Comparison of ENCODE assay signal across 25 cellular contexts in genomic region chr2:181152221-181152620, GRCh38.
DNase-seq lines count a peak whose midpoint lies in the region; ATAC-seq and TF ChIP-seq lines count a peak whose summit lies in the region.
"Had no signal": no experiment of that assay in that cellular context is flagged by ENCODE, and none has a peak within 500 bp of the region (broad histone marks: within the 10 kb centered on the region; RNA-seq: fewer than 3 reads in every experiment).

No MANE protein-coding gene starts in this region.

- no peak for TF ChIP-seq CTCF in osteoblast (IDR thresholded peaks at IDR 0.05; ENCODE audit: extremely low read depth, low read depth, low read length)
- TF ChIP-seq CTCF in GM10248 (IDR thresholded peaks at IDR 0.05; ENCODE audit: control extremely low read depth, extremely low read depth, low read depth, missing control alignments), result no peak

- CTCF ChIA-PET in activated CD8-positive, alpha-beta memory T cell treated with anti-CD3 and anti-CD28 coated beads, Interleukin-2, amount 10 ng/mL, durations not matched to agents 7 days and 5 days (lab: Charles Lee), result interaction anchor here (1.0 to 1.6 kb wide), 2 partner anchors 9 to 14 kb away, joined by 3 read pairs; no protein-coding TSS in a partner anchor
- CTCF ChIA-PET in GM10248 (lab: Yijun Ruan, JAX), result interaction anchor here (0.9 to 1.6 kb wide), 7 partner anchors 8 to 191 kb away, joined by 3 to 5 read pairs (median 4); no protein-coding TSS in a partner anchor

- 0 out of 2 replicates have a peak, but pooled peaks cover 11% of the 10 kb centered on the region for H3K9me3 ChIP-seq in SJCRH30 (replicated peaks)
- H3K9me3 ChIP-seq in osteoblast (ENCODE audit: low read depth, low read length), result no peaks in the 10 kb centered on the region
- H3K9me3 ChIP-seq: breast epithelium, neutrophil, testis had no signal

- H3K27ac ChIP-seq in SJCRH30 (peak overlapping the region; percentile 15; the same call in 1 of the 2 replicates), osteoblast (ENCODE audit: low read depth, low read length) (no peak overlapping the region)
- H3K27ac ChIP-seq: A549, breast epithelium, neutrophil, RWPE1, testis had no signal

- peak overlapping the region; percentile 8 for H3K4me2 ChIP-seq in osteoblast (ENCODE audit: insufficient read depth, low read length)
- H3K4me2 ChIP-seq: A549 had no signal

- no peaks in the 10 kb centered on the region for H3K36me3 ChIP-seq in SJCRH30
- no peaks in the 10 kb centered on the region for H3K36me3 ChIP-seq in osteoblast (ENCODE audit: insufficient read depth, low read length)
- H3K36me3 ChIP-seq: breast epithelium, neutrophil had no signal

- H3K4me1 Mint-ChIP-seq in activated CD8-positive, alpha-beta memory T cell treated with anti-CD3 and anti-CD28 coated beads, Interleukin-2, amount 10 ng/mL, durations not matched to agents 7 days and 5 days, result peaks cover 44% of the 10 kb centered on the region

- peak overlapping the region; percentile 78 for H3K27ac Mint-ChIP-seq in activated CD8-positive, alpha-beta memory T cell treated with anti-CD3 and anti-CD28 coated beads, Interleukin-2, amount 10 ng/mL, durations not matched to agents 7 days and 5 days
- H3K27ac Mint-ChIP-seq: activated CD4-positive, alpha-beta T cell treated with anti-CD3 and anti-CD28 coated beads, Interleukin-2, amount 10 ng/mL, durations not matched to agents 7 days and 5 days; CD14-positive monocyte; dendritic cell treated with granulocyte-macrophage colony-stimulating factor and Interleukin-4, amounts not matched to agents 40 ng/mL and 50 ng/mL, for 4 days; HFFc6 had no signal

- H3K9me3 Mint-ChIP-seq in activated CD8-positive, alpha-beta memory T cell treated with anti-CD3 and anti-CD28 coated beads, Interleukin-2, amount 10 ng/mL, durations not matched to agents 7 days and 5 days (ENCODE audit: low read depth), result peaks cover 16% of the 10 kb centered on the region
- H3K9me3 Mint-ChIP-seq: HFFc6 had no signal

- H3K4me3 ChIP-seq in SJCRH30, result no peak overlapping the region
- no peak overlapping the region for H3K4me3 ChIP-seq in osteoblast (ENCODE audit: insufficient read depth, low read length)
- H3K4me3 ChIP-seq: A549, breast epithelium, testis had no signal

- POLR2A ChIA-PET in GM10248 (lab: Yijun Ruan, JAX), result no interaction called here

- H3K27me3 ChIP-seq in SJCRH30, result no peaks in the 10 kb centered on the region
- no peaks in the 10 kb centered on the region for H3K27me3 ChIP-seq in osteoblast (ENCODE audit: insufficient read depth, low read length)
- H3K27me3 ChIP-seq: breast epithelium, neutrophil, testis had no signal

- H3K36me3 Mint-ChIP-seq in activated CD8-positive, alpha-beta memory T cell treated with anti-CD3 and anti-CD28 coated beads, Interleukin-2, amount 10 ng/mL, durations not matched to agents 7 days and 5 days, result peaks cover 58% of the 10 kb centered on the region
- H3K36me3 Mint-ChIP-seq: CD14-positive monocyte had no signal

- no peak overlapping the region for H2AFZ ChIP-seq in osteoblast (ENCODE audit: low read length)

- H4K20me1 ChIP-seq in osteoblast (ENCODE audit: insufficient read depth, low read length), result no peaks in the 10 kb centered on the region

- H3K4me1 ChIP-seq in SJCRH30, result peaks cover 15% of the 10 kb centered on the region
- peaks cover 9% of the 10 kb centered on the region for H3K4me1 ChIP-seq in osteoblast (ENCODE audit: insufficient read depth, low read length)
- H3K4me1 ChIP-seq: A549, breast epithelium, testis had no signal

- no peaks in the 10 kb centered on the region for H3K79me2 ChIP-seq in osteoblast (ENCODE audit: insufficient read depth, low read length)

- H3K27me3 Mint-ChIP-seq in activated CD8-positive, alpha-beta memory T cell treated with anti-CD3 and anti-CD28 coated beads, Interleukin-2, amount 10 ng/mL, durations not matched to agents 7 days and 5 days, result no peaks in the 10 kb centered on the region
- H3K27me3 Mint-ChIP-seq: activated CD4-positive, alpha-beta T cell treated with anti-CD3 and anti-CD28 coated beads, Interleukin-2, amount 10 ng/mL, durations not matched to agents 7 days and 5 days; dendritic cell treated with granulocyte-macrophage colony-stimulating factor and Interleukin-4, amounts not matched to agents 40 ng/mL and 50 ng/mL, for 4 days had no signal

- no peak for ATAC-seq in activated CD8-positive, alpha-beta memory T cell treated with anti-CD3 and anti-CD28 coated beads, Interleukin-2, amount 10 ng/mL, durations not matched to agents 7 days and 5 days
- ATAC-seq: A549, left lobe of liver had no signal

- no peak overlapping the region for H3K4me3 Mint-ChIP-seq in activated CD8-positive, alpha-beta memory T cell treated with anti-CD3 and anti-CD28 coated beads, Interleukin-2, amount 10 ng/mL, durations not matched to agents 7 days and 5 days
- H3K4me3 Mint-ChIP-seq: activated CD4-positive, alpha-beta T cell treated with anti-CD3 and anti-CD28 coated beads, Interleukin-2, amount 10 ng/mL, durations not matched to agents 7 days and 5 days; CD14-positive monocyte; dendritic cell treated with granulocyte-macrophage colony-stimulating factor and Interleukin-4, amounts not matched to agents 40 ng/mL and 50 ng/mL, for 4 days; HFFc6 had no signal

- no peak for DNase-seq in activated CD8-positive, alpha-beta memory T cell treated with anti-CD3 and anti-CD28 coated beads, Interleukin-2, amount 10 ng/mL, durations not matched to agents 7 days and 5 days
- no peak for DNase-seq in activated CD8-positive, alpha-beta memory T cell treated with anti-CD3 and anti-CD28 coated beads for 24 hours
- DNase-seq in SJCRH30 (peak in 1 of 2 experiments; percentile 24), fibroblast of gingiva (ENCODE audit: low read depth) (peak; percentile 51), osteoblast (ENCODE audit: insufficient read length, low spot score, missing footprints) (no peak), GM10248 (ENCODE audit: extremely low spot score) (no peak), KBM-7 (no peak), CD1c-positive myeloid dendritic cell (ENCODE audit: extremely low spot score) (no peak)
- DNase-seq: activated CD4-positive, alpha-beta T cell treated with anti-CD3 and anti-CD28 coated beads, Interleukin-2, amount 10 ng/mL, durations not matched to agents 7 days and 5 days; DMS79 treated with DMSO at 0.1 percent for 48 hours; HFFc6; Karpas-422; NCI-H1105; NCI-H2081; NCI-H510A; retina; stimulated activated CD4-positive, alpha-beta T cell treated with anti-CD3 and anti-CD28 coated beads, Interleukin-12 subunit alpha, Interleukin-12 subunit beta, amount 100 ng/mL, for 4 hours; testis had no signal

- in situ Hi-C loops in KBM-7 (cut with MboI; ENCODE audit: low pct_unique_long_range_greater_than_20kb, low sequenced_read_pairs), result no loop called here
